Comparison of ENCODE assay signal across 8 cellular contexts in genomic region chr1:181033799-181034391, GRCh38. TPM values are rescaled to one million over a fixed set of nuclear protein-coding genes. Genes with fewer than 3 reads are reported as not detected.
DNase-seq lines count a peak whose midpoint lies in the region; ATAC-seq and TF ChIP-seq lines count a peak whose summit lies in the region.

Gene MR1 (plus strand): TSS chr1:181033983. CDS start chr1:181034008, 25 bp downstream.

- peak within 1 kb of the TSS; percentile 86 for H2AFZ ChIP-seq in MM.1S (ENCODE audit: low read length)

- POLR2A ChIA-PET in HEK293T (lab: Yijun Ruan, JAX) = interaction anchor here (0.8 to 1.9 kb wide), 4 partner anchors 10 to 111 kb away, joined by 3 to 9 read pairs (median 5); partner anchors contain the start of gene STX6

- H3K4me1 Mint-ChIP-seq in memory B cell = peaks cover 43% of the 10 kb centered on the region

- in situ Hi-C loops in ACHN (cut with HindIII; ENCODE audit: low pct_ligation_motif_present, low pct_unique_long_range_greater_than_20kb, low sequenced_read_pairs) = no loop called here

- intact Hi-C loops in T-helper 2 cell treated with Interferon-gamma antibody and Interleukin-4, amounts not matched to agents 100 ng/mL and 5 ng/mL, for 36 hours (cut with micrococcal nuclease) = loop anchor here (1.0 to 2.0 kb wide), 4 partner anchors 11 to 108 kb away; partner anchors contain the start of gene IER5
- intact Hi-C loops in dorsolateral prefrontal cortex (cut with DNase I) = no loop called here
- intact Hi-C loops in tibial artery (cut with DNase I; ENCODE audit: low total_unique reads) = loop anchor here (5.0 kb wide), 1 partner anchor 53 kb away; the partner anchor contains the start of gene IER5

- H4K20me1 ChIP-seq in MM.1S (ENCODE audit: insufficient read depth, low read length) = no peaks in the 10 kb centered on the region

- H3K79me2 ChIP-seq in MM.1S (ENCODE audit: low read length) = peaks cover 37% of the 10 kb centered on the region

- H3K9me3 ChIP-seq in MM.1S (replicated peaks; ENCODE audit: insufficient read depth, low read length) (no peaks in the 10 kb centered on the region), tibial artery (no peaks in the 10 kb centered on the region)

- H3K27me3 ChIP-seq in MM.1S (replicated peaks; ENCODE audit: insufficient read depth, low read length) (no peaks in the 10 kb centered on the region), dorsolateral prefrontal cortex (no peaks in the 10 kb centered on the region), tibial artery (no peaks in the 10 kb centered on the region)

- no peaks in the 10 kb centered on the region for H3K9me3 Mint-ChIP-seq in memory B cell

- peaks cover 3% of the 10 kb centered on the region; the same call in 1 of the 2 replicates for H3F3A ChIP-seq in MM.1S (ENCODE audit: insufficient read depth, low read length)

- CTCF ChIA-PET in HEK293T (lab: Yijun Ruan, JAX) = interaction anchor here (1.9 kb wide), 1 partner anchor 108 kb away, joined by 7 read pairs; no protein-coding TSS in a partner anchor

- H3K36me3 Mint-ChIP-seq in memory B cell = peaks cover 6% of the 10 kb centered on the region

- DNase-seq in ACHN = peak; percentile 92
- DNase-seq in GM10266 (ENCODE audit: extremely low spot score) = peak; percentile 86
- DNase-seq in HEK293T (ENCODE audit: extremely low spot score) = peak; percentile 79
- peak; percentile 98 for DNase-seq in MM.1S
- DNase-seq in dorsolateral prefrontal cortex = peak in 1 of 10 donors; percentile 16
- peak; percentile 34 to 74 for DNase-seq in memory B cell (ENCODE audit: low spot score in 2 of 2)
- DNase-seq in tibial artery = no peak

- H3K4me2 ChIP-seq in MM.1S (ENCODE audit: low read depth, low read length) = peak within 1 kb of the TSS; percentile 70

- H3K9ac ChIP-seq in MM.1S (ENCODE audit: low read length) = peak within 1 kb of the TSS; percentile 72

- peak within 1 kb of the TSS; percentile 98 for H3K27ac Mint-ChIP-seq in memory B cell

- no peak for TF ChIP-seq CTCF in GM10266 (IDR thresholded peaks at IDR 0.05; ENCODE audit: control insufficient read depth, insufficient read depth, low read depth, missing control alignments)
- TF ChIP-seq CTCF in MM.1S (IDR thresholded peaks at IDR 0.05; ENCODE audit: low read length) = no peak
- TF ChIP-seq CTCF in dorsolateral prefrontal cortex (IDR thresholded peaks at IDR 0.05 in 54 of 56, conservative IDR thresholded peaks at IDR 0.05 in 2 of 56; ENCODE audit: low read depth in 1 of 56, partially characterized antibody in 56 of 56) = no peak
- TF ChIP-seq CTCF in tibial artery (IDR thresholded peaks at IDR 0.05) = no peak

- ATAC-seq in memory B cell (ENCODE audit: low read depth) = peak; percentile 97

- no peaks in the 10 kb centered on the region for H3K36me3 ChIP-seq in MM.1S (replicated peaks; ENCODE audit: insufficient read depth, low read length)
- H3K36me3 ChIP-seq in tibial artery = no peaks in the 10 kb centered on the region

- no peaks in the 10 kb centered on the region for H3K9me2 ChIP-seq in MM.1S (replicated peaks; ENCODE audit: insufficient read depth, low read length)

- H3K4me3 ChIP-seq in MM.1S (ENCODE audit: low read length) (peak within 1 kb of the TSS; percentile 70), dorsolateral prefrontal cortex (peak within 1 kb of the TSS; percentile 20 to 71 (median 55)), tibial artery (peak within 1 kb of the TSS; percentile 49 to 54)

- no peaks in the 10 kb centered on the region for H3K27me3 Mint-ChIP-seq in memory B cell

- H3K27ac ChIP-seq in MM.1S (ENCODE audit: low read length) (peak within 1 kb of the TSS; percentile 65), dorsolateral prefrontal cortex (peak within 1 kb of the TSS; percentile 7 to 97 (median 86)), tibial artery (peak within 1 kb of the TSS; percentile 93 to 99)

- H3K4me3 Mint-ChIP-seq in memory B cell = peak within 1 kb of the TSS; percentile 99

- peaks cover 21% of the 10 kb centered on the region for H3K4me1 ChIP-seq in MM.1S (ENCODE audit: low read length)
- H3K4me1 ChIP-seq in tibial artery = peaks cover 0 to 42% (median 28%) of the 10 kb centered on the region in 4 donors

TF ChIP-seq in HEK293T, 16 proteins besides CTCF, POLR2A, EP300 and RAD21:
- no peak for TF ChIP-seq ZNF384 (IDR thresholded peaks at IDR 0.05)
- peak; percentile 52; the same call in 1 of the 2 replicates for TF ChIP-seq PKNOX1 (IDR thresholded peaks at IDR 0.05)

RNA-seq across cellular contexts. Expression of gene MR1, which starts in this region (rescaled TPM):
- total RNA-seq in T-helper 2 cell treated with Interferon-gamma antibody and Interleukin-4, amounts not matched to agents 100 ng/mL and 5 ng/mL, for 36 hours = 28.7 and 29.8 TPM in 2 replicates
- total RNA-seq in dorsolateral prefrontal cortex = 10 to 100 TPM in 15 of 120 experiments, 1 to 10 TPM in 105; 2.7 to 15.3 (median 6.8) TPM

Comparison
In these comparisons a context has a peak if more than half of its experiments do, and no peak if none do; other contexts are left out.
1. DNase-seq: peak in ACHN (single experiment), GM10266 (single experiment), HEK293T (single experiment), MM.1S (single experiment) and memory B cell (2 of 2); none in tibial artery (0 of 2).
2. intact Hi-C loops: an anchor here in T-helper 2 cell treated with Interferon-gamma antibody and Interleukin-4, amounts not matched to agents 100 ng/mL and 5 ng/mL, for 36 hours (1.0 to 2.0 kb wide) and tibial artery (5.0 kb wide); none called in dorsolateral prefrontal cortex.
3. Peak in every context shown above with its lines, with median percentiles within 50 percentile points of each other: H3K27ac ChIP-seq and H3K4me3 ChIP-seq.